20 cellular contexts compared by ENCODE assay signal in the genomic region with DNA sequence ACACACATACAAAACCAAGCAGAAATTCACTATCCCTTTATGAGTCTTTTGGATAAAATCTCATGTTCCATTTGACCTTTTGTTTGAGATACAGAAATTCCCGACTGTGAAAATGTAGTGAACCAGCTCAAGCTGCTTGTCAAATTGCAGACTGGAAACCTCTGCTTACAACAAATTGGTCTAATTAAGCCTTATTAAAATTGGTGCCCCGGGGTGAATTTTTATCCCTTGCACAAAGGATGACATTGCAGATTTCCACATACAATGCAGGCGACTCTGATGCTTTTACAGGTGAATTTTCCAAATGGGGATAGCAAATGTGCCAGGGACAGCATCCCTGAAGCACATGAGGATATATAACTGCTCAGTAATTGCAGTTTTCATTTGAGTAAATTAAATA.
"Had no signal": no experiment of that assay in that cellular context is flagged by ENCODE, and none has a peak within 500 bp of the region (broad histone marks: within the 10 kb centered on the region; RNA-seq: fewer than 3 reads in every experiment).

No MANE protein-coding gene starts in this region.

- H3K4me1 Mint-ChIP-seq: activated CD4-positive, alpha-beta T cell treated with anti-CD3 and anti-CD28 coated beads for 36 hours; activated naive CD4-positive, alpha-beta T cell treated with anti-CD3 and anti-CD28 coated beads, Interleukin-2, amount 50 U/mL, for 24 hours had no signal

- H3K36me3 Mint-ChIP-seq: activated naive CD4-positive, alpha-beta T cell treated with anti-CD3 and anti-CD28 coated beads, Interleukin-2, amount 50 U/mL, for 24 hours had no signal

- H3K9me3 ChIP-seq: esophagus squamous epithelium, left ventricle myocardium inferior, right atrium auricular region, tibial nerve had no signal

- ATAC-seq: activated CD4-positive, alpha-beta T cell treated with anti-CD3 and anti-CD28 coated beads for 36 hours; heart right ventricle had no signal

- DNase-seq: activated CD4-positive, alpha-beta T cell treated with anti-CD3 and anti-CD28 coated beads for 36 hours; activated CD4-positive, alpha-beta T cell treated with anti-CD3 and anti-CD28 coated beads, Interleukin-2, amount 50 U/mL, for 48 hours; activated gamma-delta T cell; dermis blood vessel endothelial cell; effector memory CD4-positive, alpha-beta T cell; esophagus squamous epithelium; heart right ventricle; kidney glomerular epithelial cell; left ventricle myocardium inferior; mammary epithelial cell; midbrain; occipital lobe; stimulated activated CD4-positive, alpha-beta T cell treated with anti-CD3 and anti-CD28 coated beads, Interleukin-2, amount 100 ng/mL, for 24 hours had no signal

- H3K27me3 Mint-ChIP-seq: activated CD4-positive, alpha-beta T cell treated with anti-CD3 and anti-CD28 coated beads for 36 hours; progenitor cell of endocrine pancreas; stimulated activated naive CD8-positive, alpha-beta T cell treated with anti-CD3 and anti-CD28 coated beads, Interleukin-15, Interleukin-2, amounts not matched to agents 100 ng/mL and 50 ng/mL, for 24 hours had no signal

- H3K9me3 Mint-ChIP-seq: activated naive CD4-positive, alpha-beta T cell treated with anti-CD3 and anti-CD28 coated beads, Interleukin-2, amount 50 U/mL, for 24 hours; nephron; stimulated activated naive CD8-positive, alpha-beta T cell treated with anti-CD3 and anti-CD28 coated beads, Interleukin-15, Interleukin-2, amounts not matched to agents 100 ng/mL and 50 ng/mL, for 24 hours had no signal

- H3K4me3 Mint-ChIP-seq: activated CD4-positive, alpha-beta T cell treated with anti-CD3 and anti-CD28 coated beads for 36 hours; activated naive CD4-positive, alpha-beta T cell treated with anti-CD3 and anti-CD28 coated beads, Interleukin-2, amount 50 U/mL, for 24 hours; nephron; stimulated activated naive CD8-positive, alpha-beta T cell treated with anti-CD3 and anti-CD28 coated beads, Interleukin-15, Interleukin-2, amounts not matched to agents 100 ng/mL and 50 ng/mL, for 24 hours had no signal

- H3K27ac ChIP-seq: cardiac muscle cell, esophagus squamous epithelium, heart right ventricle, left ventricle myocardium inferior, right atrium auricular region, tibial nerve had no signal

- H3K27me3 ChIP-seq: cardiac muscle cell, esophagus squamous epithelium, heart right ventricle, right atrium auricular region, tibial nerve had no signal

- H3K27ac Mint-ChIP-seq: activated CD4-positive, alpha-beta T cell treated with anti-CD3 and anti-CD28 coated beads for 36 hours; activated naive CD4-positive, alpha-beta T cell treated with anti-CD3 and anti-CD28 coated beads, Interleukin-2, amount 50 U/mL, for 24 hours; nephron; stimulated activated naive CD8-positive, alpha-beta T cell treated with anti-CD3 and anti-CD28 coated beads, Interleukin-15, Interleukin-2, amounts not matched to agents 100 ng/mL and 50 ng/mL, for 24 hours had no signal

- H3K4me3 ChIP-seq: cardiac muscle cell, esophagus squamous epithelium, heart right ventricle, left ventricle myocardium inferior, right atrium auricular region, tibial nerve had no signal

- H3K36me3 ChIP-seq: cardiac muscle cell, esophagus squamous epithelium, heart right ventricle, left ventricle myocardium inferior, right atrium auricular region, tibial nerve had no signal

- H3K4me1 ChIP-seq: heart right ventricle, left ventricle myocardium inferior, right atrium auricular region, tibial nerve had no signal
